ENCODE assay signal across 30 cellular contexts in genomic region chr9:14865206-14865605, GRCh38. TPM values are rescaled to one million over a fixed set of nuclear protein-coding genes. Genes with fewer than 3 reads are reported as not detected.
DNase-seq lines count a peak whose midpoint lies in the region; ATAC-seq and TF ChIP-seq lines count a peak whose summit lies in the region.
"Had no signal": no experiment of that assay in that cellular context is flagged by ENCODE, and none has a peak within 500 bp of the region (broad histone marks: within the 10 kb centered on the region; RNA-seq: fewer than 3 reads in every experiment).

No MANE protein-coding gene starts in this region.

- in situ Hi-C loops in ACHN (cut with HindIII; ENCODE audit: low pct_ligation_motif_present, low pct_unique_long_range_greater_than_20kb, low sequenced_read_pairs) = no loop called here

- H3K4me3 Mint-ChIP-seq in neural crest cell = peak overlapping the region; percentile 95
- H3K4me3 Mint-ChIP-seq: activated naive CD8-positive, alpha-beta T cell treated with anti-CD3 and anti-CD28 coated beads, Interleukin-2, amount 50 U/mL, for 24 hours; CD8-positive, alpha-beta T cell; endodermal cell; stimulated activated naive CD8-positive, alpha-beta T cell treated with anti-CD3 and anti-CD28 coated beads, Interleukin-15, amount 100 ng/mL, for 72 hours had no signal

- no peaks in the 10 kb centered on the region for H3K9me3 ChIP-seq in SJCRH30 (replicated peaks)
- H3K9me3 ChIP-seq: esophagus muscularis mucosa, psoas muscle had no signal

- no peak overlapping the region for H3K27ac Mint-ChIP-seq in neural crest cell (ENCODE audit: unreplicated experiment)
- H3K27ac Mint-ChIP-seq: activated naive CD8-positive, alpha-beta T cell treated with anti-CD3 and anti-CD28 coated beads, Interleukin-2, amount 50 U/mL, for 24 hours; CD8-positive, alpha-beta T cell; endodermal cell; stimulated activated naive CD8-positive, alpha-beta T cell treated with anti-CD3 and anti-CD28 coated beads, Interleukin-15, amount 100 ng/mL, for 72 hours had no signal

- peak; percentile 13 for DNase-seq in NCI-H1092 treated with DMSO at 0.1 percent for 48 hours (lab: John Stamatoyannopoulos, UW)
- DNase-seq in NCI-H1092 (lab: John Stamatoyannopoulos, UW) = no peak
- peak; percentile 31 for DNase-seq in NCI-H1694 treated with DMSO at 0.1 percent for 48 hours (lab: John Stamatoyannopoulos, UW)
- peak in 1 of 2 experiments; percentile 36 for DNase-seq in SJCRH30
- DNase-seq in neural crest cell (ENCODE audit: low read depth, low spot score) = no peak
- DNase-seq in ACHN = no peak
- DNase-seq in effector CD4-positive, alpha-beta T cell = no peak
- DNase-seq: 8988T; activated CD4-positive, alpha-beta T cell treated with anti-CD3 and anti-CD28 coated beads for 4 hours; activated naive CD8-positive, alpha-beta T cell treated with anti-CD3 and anti-CD28 coated beads, Interleukin-2, amount 50 U/mL, for 24 hours; activated T-cell treated with anti-CD3 and anti-CD28 coated beads, Interleukin-2, amount 50 U/mL, for 1 hour; AML-193; caudate nucleus; CD8-positive, alpha-beta T cell; cortex of kidney; DMS53; endodermal cell; foreskin melanocyte; GOT3; mesenchymal stem cell; NCI-H526; occipital lobe; psoas muscle; RPMI8226; stimulated activated naive CD8-positive, alpha-beta T cell treated with anti-CD3 and anti-CD28 coated beads, Interleukin-15, amount 100 ng/mL, for 72 hours had no signal

- ATAC-seq in GM21717 (IDR thresholded peaks at IDR 0.05; ENCODE audit: unreplicated experiment) = no peak
- ATAC-seq: activated naive CD8-positive, alpha-beta T cell treated with anti-CD3 and anti-CD28 coated beads, Interleukin-2, amount 50 U/mL, for 24 hours; CD8-positive, alpha-beta T cell; left lobe of liver; psoas muscle; stimulated activated naive CD8-positive, alpha-beta T cell treated with anti-CD3 and anti-CD28 coated beads, Interleukin-15, amount 100 ng/mL, for 72 hours had no signal

- H3K36me3 Mint-ChIP-seq in neural crest cell (ENCODE audit: low read depth) = peaks cover 25% of the 10 kb centered on the region
- H3K36me3 Mint-ChIP-seq: CD8-positive, alpha-beta T cell had no signal

- H3K9me3 Mint-ChIP-seq in neural crest cell = peaks cover 12% of the 10 kb centered on the region
- H3K9me3 Mint-ChIP-seq: activated naive CD8-positive, alpha-beta T cell treated with anti-CD3 and anti-CD28 coated beads, Interleukin-2, amount 50 U/mL, for 24 hours; CD8-positive, alpha-beta T cell; endodermal cell; stimulated activated naive CD8-positive, alpha-beta T cell treated with anti-CD3 and anti-CD28 coated beads, Interleukin-15, amount 100 ng/mL, for 72 hours had no signal

- H3K27ac ChIP-seq in SJCRH30 = peak overlapping the region; percentile 51
- H3K27ac ChIP-seq: esophagus muscularis mucosa, psoas muscle had no signal

- no peaks in the 10 kb centered on the region for H3K36me3 ChIP-seq in SJCRH30
- H3K36me3 ChIP-seq: esophagus muscularis mucosa had no signal

- no peak overlapping the region for H3K4me3 ChIP-seq in SJCRH30
- H3K4me3 ChIP-seq: esophagus muscularis mucosa, psoas muscle, skin epidermis had no signal

- no peaks in the 10 kb centered on the region for H3K27me3 ChIP-seq in SJCRH30
- H3K27me3 ChIP-seq: esophagus muscularis mucosa had no signal

- no peak for TF ChIP-seq CTCF in neural crest cell (conservative IDR thresholded peaks at IDR 0.05)

- H3K4me1 ChIP-seq in SJCRH30 = peaks cover 23% of the 10 kb centered on the region
- H3K4me1 ChIP-seq: esophagus muscularis mucosa, psoas muscle had no signal

- no peaks in the 10 kb centered on the region for H3K27me3 Mint-ChIP-seq in neural crest cell (ENCODE audit: low read depth)
- H3K27me3 Mint-ChIP-seq: stimulated activated naive CD8-positive, alpha-beta T cell treated with anti-CD3 and anti-CD28 coated beads, Interleukin-15, amount 100 ng/mL, for 72 hours had no signal

- H3K4me1 Mint-ChIP-seq in neural crest cell = peaks cover 68% of the 10 kb centered on the region
- H3K4me1 Mint-ChIP-seq: activated naive CD8-positive, alpha-beta T cell treated with anti-CD3 and anti-CD28 coated beads, Interleukin-2, amount 50 U/mL, for 24 hours; stimulated activated naive CD8-positive, alpha-beta T cell treated with anti-CD3 and anti-CD28 coated beads, Interleukin-15, amount 100 ng/mL, for 72 hours had no signal

RNA-seq across cellular contexts. Expression of gene FREM1, which starts 45.0 kb away (rescaled TPM):
- 10.4 and 12.4 TPM in 2 replicates for total RNA-seq in SJCRH30 (2014; rRNA removed; shearing (Covaris generic))
- total RNA-seq in neural crest cell = 57.5 and 57.7 TPM in 2 replicates
- total RNA-seq: activated CD8-positive, alpha-beta memory T cell treated with anti-CD3 and anti-CD28 coated beads for 36 hours; CD8-positive, alpha-beta T cell had no signal

Comparison
In these comparisons a context has a peak if more than half of its experiments do, and no peak if none do; other contexts are left out.
1. DNase-seq: peak in NCI-H1092 treated with DMSO at 0.1 percent for 48 hours (single experiment) and NCI-H1694 treated with DMSO at 0.1 percent for 48 hours (single experiment); none in NCI-H1092 (single experiment), neural crest cell (single experiment), ACHN (single experiment) and effector CD4-positive, alpha-beta T cell (single experiment).